1 cellular context compared by ENCODE assay signal in genomic region chr10:132109341-132110072, GRCh38.
TF ChIP-seq lines count a peak whose summit lies in the region.

No MANE protein-coding gene starts in this region.

TF ChIP-seq in IMR-90, 13 proteins besides CTCF, POLR2A, EP300 and RAD21:
- TF ChIP-seq NFE2L2 (IDR thresholded peaks at IDR 0.05; ENCODE audit: low read depth, low read length) (no peak), RFX5 (IDR thresholded peaks at IDR 0.05; ENCODE audit: low read depth, low read length) (no peak), MXI1 (IDR thresholded peaks at IDR 0.05; ENCODE audit: borderline replicate concordance, low read depth, low read length) (no peak), BHLHE40 (IDR thresholded peaks at IDR 0.05; ENCODE audit: low read depth, low read length) (no peak), CHD1 (IDR thresholded peaks at IDR 0.05; ENCODE audit: low read depth, low read length) (no peak), FOS (IDR thresholded peaks at IDR 0.05; ENCODE audit: low read depth, low read length) (no peak), RCOR1 (IDR thresholded peaks at IDR 0.05; ENCODE audit: insufficient replicate concordance, low read length) (no peak), ELK1 (IDR thresholded peaks at IDR 0.05; ENCODE audit: borderline replicate concordance, low read depth, low read length) (no peak), CEBPB (IDR thresholded peaks at IDR 0.05; ENCODE audit: low read depth, low read length) (no peak)
